Comparison of ENCODE assay signal across 2 cellular contexts in genomic region chr13:32592082-32592481, GRCh38.
TF ChIP-seq lines count a peak whose summit lies in the region.

No MANE protein-coding gene starts in this region.

TF ChIP-seq in HEK293, 187 proteins besides CTCF, POLR2A, EP300 and RAD21 (continued from another document):
- TF ChIP-seq, protein P1, sequence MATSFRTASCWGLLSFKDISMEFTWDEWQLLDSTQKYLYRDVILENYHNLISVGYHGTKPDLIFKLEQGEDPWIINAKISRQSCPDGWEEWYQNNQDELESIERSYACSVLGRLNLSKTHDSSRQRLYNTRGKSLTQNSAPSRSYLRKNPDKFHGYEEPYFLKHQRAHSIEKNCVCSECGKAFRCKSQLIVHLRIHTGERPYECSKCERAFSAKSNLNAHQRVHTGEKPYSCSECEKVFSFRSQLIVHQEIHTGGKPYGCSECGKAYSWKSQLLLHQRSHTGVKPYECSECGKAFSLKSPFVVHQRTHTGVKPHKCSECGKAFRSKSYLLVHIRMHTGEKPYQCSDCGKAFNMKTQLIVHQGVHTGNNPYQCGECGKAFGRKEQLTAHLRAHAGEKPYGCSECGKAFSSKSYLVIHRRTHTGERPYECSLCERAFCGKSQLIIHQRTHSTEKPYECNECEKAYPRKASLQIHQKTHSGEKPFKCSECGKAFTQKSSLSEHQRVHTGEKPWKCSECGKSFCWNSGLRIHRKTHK (tag by site-specific recombination; IDR thresholded peaks at IDR 0.05), result no peak
- TF ChIP-seq ZBTB11 (tag by site-specific recombination; conservative IDR thresholded peaks at IDR 0.05; ENCODE audit: low read depth) (no peak), GFI1B (tag by site-specific recombination; IDR thresholded peaks at IDR 0.05) (no peak), SCRT1 (tag by site-specific recombination; IDR thresholded peaks at IDR 0.05; ENCODE audit: borderline replicate concordance) (peak; percentile 74)

TF ChIP-seq in WTC11, 78 proteins besides CTCF, POLR2A, EP300 and RAD21 (continued from another document):
- TF ChIP-seq ARID4B (CRISPR knock-in tag; IDR thresholded peaks at IDR 0.05; ENCODE audit: borderline replicate concordance) (no peak), SMAD4 (CRISPR knock-in tag; IDR thresholded peaks at IDR 0.05) (no peak), ZNF423 (CRISPR knock-in tag; IDR thresholded peaks at IDR 0.05) (no peak), SMAD3 (CRISPR knock-in tag; IDR thresholded peaks at IDR 0.05; ENCODE audit: borderline replicate concordance) (no peak), TEAD4 (CRISPR knock-in tag; IDR thresholded peaks at IDR 0.05) (no peak), ETV6 (CRISPR knock-in tag; IDR thresholded peaks at IDR 0.05) (no peak), NFATC4 (CRISPR knock-in tag; IDR thresholded peaks at IDR 0.05) (no peak)
- TF ChIP-seq, protein P2, sequence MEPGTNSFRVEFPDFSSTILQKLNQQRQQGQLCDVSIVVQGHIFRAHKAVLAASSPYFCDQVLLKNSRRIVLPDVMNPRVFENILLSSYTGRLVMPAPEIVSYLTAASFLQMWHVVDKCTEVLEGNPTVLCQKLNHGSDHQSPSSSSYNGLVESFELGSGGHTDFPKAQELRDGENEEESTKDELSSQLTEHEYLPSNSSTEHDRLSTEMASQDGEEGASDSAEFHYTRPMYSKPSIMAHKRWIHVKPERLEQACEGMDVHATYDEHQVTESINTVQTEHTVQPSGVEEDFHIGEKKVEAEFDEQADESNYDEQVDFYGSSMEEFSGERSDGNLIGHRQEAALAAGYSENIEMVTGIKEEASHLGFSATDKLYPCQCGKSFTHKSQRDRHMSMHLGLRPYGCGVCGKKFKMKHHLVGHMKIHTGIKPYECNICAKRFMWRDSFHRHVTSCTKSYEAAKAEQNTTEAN (CRISPR knock-in tag; IDR thresholded peaks at IDR 0.05), result no peak
- TF ChIP-seq, protein P3, sequence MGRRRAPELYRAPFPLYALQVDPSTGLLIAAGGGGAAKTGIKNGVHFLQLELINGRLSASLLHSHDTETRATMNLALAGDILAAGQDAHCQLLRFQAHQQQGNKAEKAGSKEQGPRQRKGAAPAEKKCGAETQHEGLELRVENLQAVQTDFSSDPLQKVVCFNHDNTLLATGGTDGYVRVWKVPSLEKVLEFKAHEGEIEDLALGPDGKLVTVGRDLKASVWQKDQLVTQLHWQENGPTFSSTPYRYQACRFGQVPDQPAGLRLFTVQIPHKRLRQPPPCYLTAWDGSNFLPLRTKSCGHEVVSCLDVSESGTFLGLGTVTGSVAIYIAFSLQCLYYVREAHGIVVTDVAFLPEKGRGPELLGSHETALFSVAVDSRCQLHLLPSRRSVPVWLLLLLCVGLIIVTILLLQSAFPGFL (CRISPR knock-in tag; IDR thresholded peaks at IDR 0.05; ENCODE audit: borderline replicate concordance), result no peak
- TF ChIP-seq, protein P4, sequence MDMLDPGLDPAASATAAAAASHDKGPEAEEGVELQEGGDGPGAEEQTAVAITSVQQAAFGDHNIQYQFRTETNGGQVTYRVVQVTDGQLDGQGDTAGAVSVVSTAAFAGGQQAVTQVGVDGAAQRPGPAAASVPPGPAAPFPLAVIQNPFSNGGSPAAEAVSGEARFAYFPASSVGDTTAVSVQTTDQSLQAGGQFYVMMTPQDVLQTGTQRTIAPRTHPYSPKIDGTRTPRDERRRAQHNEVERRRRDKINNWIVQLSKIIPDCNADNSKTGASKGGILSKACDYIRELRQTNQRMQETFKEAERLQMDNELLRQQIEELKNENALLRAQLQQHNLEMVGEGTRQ (CRISPR knock-in tag; IDR thresholded peaks at IDR 0.05), result no peak
